16 cellular contexts compared by ENCODE assay signal in the genomic region with DNA sequence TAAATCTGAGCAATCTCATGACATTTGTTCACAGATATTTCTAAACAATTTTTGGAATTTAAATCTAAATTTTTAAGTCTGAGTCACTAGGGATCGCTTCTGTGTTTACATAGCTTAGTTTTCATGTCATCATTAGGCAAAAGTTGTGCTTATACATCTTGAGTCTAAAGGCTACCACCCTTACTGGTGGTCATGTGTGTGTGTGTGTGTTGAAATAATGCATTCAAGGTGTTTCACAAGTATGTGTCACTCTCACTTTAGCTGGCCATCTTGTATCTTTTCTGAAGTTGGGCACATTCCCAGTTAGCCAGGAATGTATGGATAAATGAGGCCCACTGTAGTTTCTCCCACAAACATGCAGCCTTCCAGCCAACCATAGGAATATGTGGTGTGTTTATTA.
A peak's percentile ranks its signal among the peaks of the same experiment; 100 is the strongest.
DNase-seq lines count a peak whose midpoint lies in the region; ATAC-seq and TF ChIP-seq lines count a peak whose summit lies in the region.
"Had no signal": no experiment of that assay in that cellular context is flagged by ENCODE, and none has a peak within 500 bp of the region (broad histone marks: within the 10 kb centered on the region; RNA-seq: fewer than 3 reads in every experiment).

No MANE protein-coding gene starts in this region.

- H3K4me1 ChIP-seq in RWPE2 (ENCODE audit: insufficient read depth, poor library complexity, severe bottlenecking) (no peaks in the 10 kb centered on the region), mesenchymal stem cell (ENCODE audit: control insufficient read depth, insufficient read depth, low read depth, low read length) (no peaks in the 10 kb centered on the region)

- H2BK5ac ChIP-seq in mesenchymal stem cell (ENCODE audit: low read depth, low read length, poor library complexity, severe bottlenecking), result no peak overlapping the region

- H2AFZ ChIP-seq in mesenchymal stem cell (ENCODE audit: low read depth, low read length), result no peak overlapping the region

- H3K4me3 ChIP-seq in RWPE2 (ENCODE audit: severe bottlenecking) (no peak overlapping the region), epithelial cell of esophagus (ENCODE audit: low read length) (no peak overlapping the region), mesenchymal stem cell (ENCODE audit: insufficient read depth in 1 of 2, low read depth in 1 of 2, low read length in 2 of 2) (no peak overlapping the region)
- H3K4me3 ChIP-seq: K562 had no signal

- H3K79me1 ChIP-seq in mesenchymal stem cell (replicated peaks; ENCODE audit: low read length, poor library complexity, severe bottlenecking), result no peaks in the 10 kb centered on the region

- H2BK120ac ChIP-seq in mesenchymal stem cell (ENCODE audit: low read depth, low read length), result no peak overlapping the region

- no peaks in the 10 kb centered on the region for H3K4me1 Mint-ChIP-seq in glutamatergic neuron (ENCODE audit: low read depth, unreplicated experiment)
- H3K4me1 Mint-ChIP-seq: B cell, CD14-positive monocyte had no signal

- H4K91ac ChIP-seq in mesenchymal stem cell (ENCODE audit: low read length), result no peak overlapping the region

- no peak overlapping the region for H4K8ac ChIP-seq in mesenchymal stem cell (ENCODE audit: low read length)

- no peak overlapping the region for H3K23ac ChIP-seq in mesenchymal stem cell (ENCODE audit: low read length in 2 of 2)

- H3K36me3 ChIP-seq in RWPE2 (ENCODE audit: low read depth) (no peaks in the 10 kb centered on the region), mesenchymal stem cell (ENCODE audit: control insufficient read depth in 1 of 2, insufficient read depth in 2 of 2, low read depth in 1 of 2, low read length in 2 of 2) (no peaks in the 10 kb centered on the region)

- 14% methylated on average over 1 of the region's 1 CpG for WGBS in mesenchymal stem cell

- H3K18ac ChIP-seq in mesenchymal stem cell (ENCODE audit: low read depth in 1 of 2, low read length in 2 of 2), result no peak overlapping the region

- H3K27me3 Mint-ChIP-seq in glutamatergic neuron (ENCODE audit: unreplicated experiment), result no peaks in the 10 kb centered on the region
- H3K27me3 Mint-ChIP-seq: B cell had no signal

- no peak overlapping the region for H3K4me2 ChIP-seq in mesenchymal stem cell (ENCODE audit: low read length, poor library complexity, severe bottlenecking)

- H3K27ac Mint-ChIP-seq in glutamatergic neuron (ENCODE audit: unreplicated experiment), result no peak overlapping the region
- H3K27ac Mint-ChIP-seq: B cell, CD14-positive monocyte had no signal

- no peaks in the 10 kb centered on the region for H3K9me3 Mint-ChIP-seq in glutamatergic neuron (ENCODE audit: unreplicated experiment)

- H3K9ac ChIP-seq in mesenchymal stem cell (ENCODE audit: low read length), result no peak overlapping the region

- H3K9me3 ChIP-seq in RWPE2 (ENCODE audit: severe bottlenecking), result no peaks in the 10 kb centered on the region
- H3K9me3 ChIP-seq in mesenchymal stem cell (ENCODE audit: control insufficient read depth, low read length), result peaks cover 23% of the 10 kb centered on the region

- H2BK12ac ChIP-seq in mesenchymal stem cell (ENCODE audit: low read length in 2 of 2), result no peak overlapping the region

- no peak for TF ChIP-seq CTCF in RWPE2 (IDR thresholded peaks at IDR 0.05; ENCODE audit: poor library complexity, severe bottlenecking)
- TF ChIP-seq CTCF in epithelial cell of esophagus (IDR thresholded peaks at IDR 0.05; ENCODE audit: insufficient read depth, low read depth, low read length, missing control alignments), result no peak
- TF ChIP-seq CTCF in glutamatergic neuron (IDR thresholded peaks at IDR 0.05; ENCODE audit: partially characterized antibody, unreplicated experiment), result no peak

- ATAC-seq in RWPE2 (ENCODE audit: low read depth) (peak; percentile 23; the same call in 2 of the 3 replicates), GM21786 (IDR thresholded peaks at IDR 0.05; ENCODE audit: unreplicated experiment) (no peak)
- ATAC-seq: K562 had no signal

- H3K4ac ChIP-seq in mesenchymal stem cell (ENCODE audit: low read depth in 1 of 2, low read length in 2 of 2), result no peak overlapping the region

- H3K27me3 ChIP-seq in RWPE2 (ENCODE audit: insufficient read depth, poor library complexity, severe bottlenecking) (no peaks in the 10 kb centered on the region), mesenchymal stem cell (ENCODE audit: control insufficient read depth in 1 of 2, insufficient read depth in 1 of 2, low read length in 2 of 2) (no peaks in the 10 kb centered on the region)

- no peak overlapping the region for H2BK15ac ChIP-seq in mesenchymal stem cell (ENCODE audit: low read depth, poor library complexity, severe bottlenecking)

- H2AK5ac ChIP-seq in mesenchymal stem cell (ENCODE audit: low read length, severe bottlenecking), result no peak overlapping the region

- H3K14ac ChIP-seq in mesenchymal stem cell (ENCODE audit: low read length in 2 of 2), result no peak overlapping the region

- H3K4me3 Mint-ChIP-seq in glutamatergic neuron (ENCODE audit: unreplicated experiment), result no peak overlapping the region
- H3K4me3 Mint-ChIP-seq: B cell, CD14-positive monocyte had no signal

- DNase-seq in HS-27A (ENCODE audit: low read depth) (peak; percentile 8), RWPE2 (ENCODE audit: low spot score) (no peak), epithelial cell of esophagus (ENCODE audit: low read depth) (peak; percentile 3), mesenchymal stem cell (peak; percentile 33), superior temporal gyrus (ENCODE audit: extremely low spot score) (no peak), DMS79 treated with DMSO at 0.1 percent for 48 hours (lab: John Stamatoyannopoulos, UW) (no peak), glutamatergic neuron (no peak)
- DNase-seq: GF-D8, NCI-H1092, NCI-H1436 treated with DMSO at 0.1 percent for 48 hours, NCI-H1930, NCI-H748 treated with DMSO at 0.1 percent for 48 hours had no signal

- H3K27ac ChIP-seq in RWPE2 (ENCODE audit: poor library complexity, severe bottlenecking), result no peak overlapping the region
- no peak overlapping the region for H3K27ac ChIP-seq in mesenchymal stem cell (ENCODE audit: low read length, poor library complexity, severe bottlenecking)

- peaks cover 5% of the 10 kb centered on the region for H3K36me3 Mint-ChIP-seq in glutamatergic neuron (ENCODE audit: unreplicated experiment)
- H3K36me3 Mint-ChIP-seq: CD14-positive monocyte had no signal

Comparison
In these comparisons a context has a peak if more than half of its experiments do, and no peak if none do; other contexts are left out.
1. DNase-seq: peak in HS-27A (single experiment), epithelial cell of esophagus (single experiment) and mesenchymal stem cell (single experiment); none in RWPE2 (single experiment), superior temporal gyrus (single experiment), DMS79 treated with DMSO at 0.1 percent for 48 hours (single experiment) and glutamatergic neuron (single experiment).